ENCODE assay signal across 19 cellular contexts in the genomic region with DNA sequence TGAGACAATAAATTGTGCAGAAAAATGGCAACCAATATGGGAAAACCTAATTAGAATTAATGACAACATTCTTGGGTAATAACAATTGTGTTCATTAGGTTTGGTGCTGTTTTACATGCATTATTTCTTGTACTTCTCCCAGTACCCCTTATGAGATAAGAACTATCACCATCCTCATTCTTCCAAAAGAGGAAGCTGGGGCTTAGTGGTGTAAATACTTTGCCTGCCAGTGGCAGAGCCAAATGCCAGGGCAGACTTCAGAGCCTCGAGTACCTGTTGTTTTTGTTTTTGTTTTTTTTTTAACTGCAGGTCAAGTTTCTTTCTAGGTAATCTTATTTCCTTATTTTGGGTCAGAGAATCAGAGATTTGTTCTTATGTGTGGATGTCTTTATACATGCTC.
"Had no signal": no experiment of that assay in that cellular context is flagged by ENCODE, and none has a peak within 500 bp of the region (broad histone marks: within the 10 kb centered on the region; RNA-seq: fewer than 3 reads in every experiment).

No MANE protein-coding gene starts in this region.

- H3K27ac ChIP-seq: esophagus muscularis mucosa, gastroesophageal sphincter, prostate gland, right atrium auricular region, suprapubic skin, transverse colon, vagina, WERI-Rb-1 had no signal

- H3K4me1 ChIP-seq: prostate gland had no signal

- DNase-seq: activated CD4-positive, alpha-beta T cell treated with anti-CD3 and anti-CD28 coated beads for 1 hour; activated CD4-positive, alpha-beta T cell treated with anti-CD3 and anti-CD28 coated beads, Interleukin-2, amount 50 U/mL, for 48 hours; activated naive CD4-positive, alpha-beta T cell; activated naive CD8-positive, alpha-beta T cell treated with anti-CD3 and anti-CD28 coated beads for 36 hours; amniotic stem cell; dermis blood vessel endothelial cell; effector memory CD4-positive, alpha-beta T cell; mucosa of descending colon; naive B cell; stimulated activated naive CD8-positive, alpha-beta T cell treated with anti-CD3 and anti-CD28 coated beads, Interleukin-15, amount 100 ng/mL, for 72 hours; T1000; transverse colon; WERI-Rb-1 had no signal

- H3K27me3 ChIP-seq: esophagus muscularis mucosa, gastroesophageal sphincter, right atrium auricular region, suprapubic skin, transverse colon, vagina had no signal

- H3K36me3 ChIP-seq: esophagus muscularis mucosa, gastroesophageal sphincter, prostate gland, right atrium auricular region, suprapubic skin, transverse colon, vagina, WERI-Rb-1 had no signal

- H3K4me3 ChIP-seq: esophagus muscularis mucosa, gastroesophageal sphincter, mucosa of descending colon, prostate gland, right atrium auricular region, suprapubic skin, transverse colon, vagina had no signal

- H3K9me3 ChIP-seq: esophagus muscularis mucosa, gastroesophageal sphincter, mucosa of descending colon, prostate gland, right atrium auricular region, suprapubic skin, transverse colon, vagina had no signal

- ATAC-seq: gastroesophageal sphincter; stimulated activated naive CD8-positive, alpha-beta T cell treated with anti-CD3 and anti-CD28 coated beads, Interleukin-15, amount 100 ng/mL, for 72 hours had no signal
